13 cellular contexts compared by ENCODE assay signal in the genomic region with DNA sequence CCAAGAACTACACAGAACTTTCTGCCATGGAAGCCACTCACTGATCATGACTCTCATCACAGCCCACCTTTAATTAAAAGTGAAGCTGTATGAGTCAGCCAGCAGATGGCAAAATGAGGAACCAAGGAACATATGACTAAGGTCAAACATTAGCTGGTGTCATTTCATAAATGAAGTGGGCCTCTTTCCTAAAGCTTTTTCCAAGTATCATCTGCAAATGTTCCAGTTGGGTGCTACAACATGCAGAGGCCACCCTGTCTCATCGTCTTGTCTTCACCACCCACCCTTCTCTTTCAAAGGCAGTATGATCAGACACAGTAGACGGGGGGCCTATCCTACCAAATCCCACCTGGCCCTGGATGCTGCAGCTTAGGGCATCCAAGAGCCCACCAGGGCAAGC. TPM values are rescaled to one million over a fixed set of nuclear protein-coding genes. Genes with fewer than 3 reads are reported as not detected.
DNase-seq lines count a peak whose midpoint lies in the region; ATAC-seq and TF ChIP-seq lines count a peak whose summit lies in the region.
"Had no signal": no experiment of that assay in that cellular context is flagged by ENCODE, and none has a peak within 500 bp of the region (broad histone marks: within the 10 kb centered on the region; RNA-seq: fewer than 3 reads in every experiment).

No MANE protein-coding gene starts in this region.

- no peak overlapping the region for H3K4me3 Mint-ChIP-seq in naive thymus-derived CD4-positive, alpha-beta T cell
- H3K4me3 Mint-ChIP-seq: neural progenitor cell had no signal

- H3K4me1 ChIP-seq in Loucy (ENCODE audit: insufficient read depth, low read length, poor library complexity, severe bottlenecking): no peaks in the 10 kb centered on the region
- no peaks in the 10 kb centered on the region for H3K4me1 ChIP-seq in naive thymus-derived CD4-positive, alpha-beta T cell (ENCODE audit: control insufficient read depth in 2 of 2, insufficient read depth in 2 of 2, low read length in 2 of 2)
- H3K4me1 ChIP-seq: neural progenitor cell had no signal

- H3K4me3 ChIP-seq in Loucy (ENCODE audit: low read length, poor library complexity, severe bottlenecking): no peak overlapping the region
- no peak overlapping the region for H3K4me3 ChIP-seq in naive thymus-derived CD4-positive, alpha-beta T cell (ENCODE audit: low read length)
- H3K4me3 ChIP-seq: neural progenitor cell had no signal

- intact Hi-C loops in naive thymus-derived CD4-positive, alpha-beta T cell (cut with micrococcal nuclease): no loop called here

- 0 out of 2 replicates have a peak, but pooled peaks have one; percentile 12 for TF ChIP-seq CTCF in Loucy (conservative IDR thresholded peaks at IDR 0.05; ENCODE audit: low read length)

- no peaks in the 10 kb centered on the region for H3K27me3 Mint-ChIP-seq in naive thymus-derived CD4-positive, alpha-beta T cell

- POLR2A ChIA-PET in naive thymus-derived CD4-positive, alpha-beta T cell (lab: Charles Lee): no interaction called here

- H3K36me3 Mint-ChIP-seq in naive thymus-derived CD4-positive, alpha-beta T cell: peaks cover 0 to 3% (median 0%) of the 10 kb centered on the region in 5 donors

- H3K4me1 Mint-ChIP-seq in naive thymus-derived CD4-positive, alpha-beta T cell: peaks cover 0 to 14% (median 6%) of the 10 kb centered on the region in 7 donors

- TF ChIP-seq POLR2A in erythroblast (IDR thresholded peaks at IDR 0.05; ENCODE audit: low read length): no peak

- H3K27me3 ChIP-seq in Loucy (ENCODE audit: insufficient read depth, low read length, poor library complexity, severe bottlenecking): no peaks in the 10 kb centered on the region
- H3K27me3 ChIP-seq in naive thymus-derived CD4-positive, alpha-beta T cell (ENCODE audit: control insufficient read depth in 2 of 2, insufficient read depth in 2 of 2, low read length in 2 of 2): no peaks in the 10 kb centered on the region
- H3K27me3 ChIP-seq: neural progenitor cell had no signal

- H3K9me2 ChIP-seq in Loucy (replicated peaks; ENCODE audit: low read depth, low read length): no peaks in the 10 kb centered on the region

- CTCF ChIA-PET in naive thymus-derived CD4-positive, alpha-beta T cell (lab: Charles Lee): no interaction called here

- no peak for DNase-seq in activated CD4-positive, CD25-positive, alpha-beta regulatory T cell (lab: John Stamatoyannopoulos, UW)
- no peak for DNase-seq in naive thymus-derived CD4-positive, alpha-beta T cell
- DNase-seq in COLO668 (lab: John Stamatoyannopoulos, UW; ENCODE audit: unreplicated experiment): no peak
- DNase-seq in erythroblast (lab: John Stamatoyannopoulos, UW): no peak
- DNase-seq: hippocampal formation, NCI-H774, WERI-Rb-1 had no signal

- H3K9me3 ChIP-seq in Loucy (ENCODE audit: insufficient read depth, low read depth, low read length): no peaks in the 10 kb centered on the region
- no peaks in the 10 kb centered on the region for H3K9me3 ChIP-seq in naive thymus-derived CD4-positive, alpha-beta T cell (ENCODE audit: control insufficient read depth in 2 of 3, low read length in 3 of 3)

- H2AFZ ChIP-seq in Loucy (ENCODE audit: low read length): no peak overlapping the region
- H2AFZ ChIP-seq: neural progenitor cell had no signal

- peak; percentile 72 to 83 for ATAC-seq in activated CD4-positive, CD25-positive, alpha-beta regulatory T cell treated with anti-CD3 and anti-CD28 coated beads, Interleukin-2, amount 50 U/mL, for 24 hours
- ATAC-seq in HG02610 (IDR thresholded peaks at IDR 0.05; ENCODE audit: unreplicated experiment): peak; percentile 78
- ATAC-seq in naive thymus-derived CD4-positive, alpha-beta T cell: peak; percentile 35
- ATAC-seq in GM21528 (IDR thresholded peaks at IDR 0.05; ENCODE audit: low FRiP score, unreplicated experiment): no peak

- no peaks in the 10 kb centered on the region for H4K20me1 ChIP-seq in Loucy (ENCODE audit: insufficient read depth, low read length, poor library complexity, severe bottlenecking)

- no peaks in the 10 kb centered on the region for H3K36me3 ChIP-seq in Loucy (ENCODE audit: insufficient read depth, low read length)
- peaks cover 0 to 4% (median 0%) of the 10 kb centered on the region in 3 experiments for H3K36me3 ChIP-seq in naive thymus-derived CD4-positive, alpha-beta T cell (ENCODE audit: control insufficient read depth in 2 of 3, insufficient read depth in 3 of 3, low read length in 3 of 3)
- H3K36me3 ChIP-seq: neural progenitor cell, WERI-Rb-1 had no signal

- peaks cover 0 to 5% (median 0%) of the 10 kb centered on the region in 11 donors for H3K9me3 Mint-ChIP-seq in naive thymus-derived CD4-positive, alpha-beta T cell

- H3F3A ChIP-seq in Loucy (ENCODE audit: low read depth): no peaks in the 10 kb centered on the region

- H3K4me2 ChIP-seq in Loucy (ENCODE audit: low read depth, low read length, poor library complexity, severe bottlenecking): no peak overlapping the region
- H3K4me2 ChIP-seq: neural progenitor cell had no signal

- H3K79me2 ChIP-seq in Loucy (ENCODE audit: insufficient read depth, low read length): no peaks in the 10 kb centered on the region

- H3K27ac Mint-ChIP-seq in naive thymus-derived CD4-positive, alpha-beta T cell: no peak overlapping the region
- H3K27ac Mint-ChIP-seq: neural progenitor cell had no signal

- H3K27ac ChIP-seq in naive thymus-derived CD4-positive, alpha-beta T cell (ENCODE audit: low read depth, low read length): no peak overlapping the region
- H3K27ac ChIP-seq: neural progenitor cell, WERI-Rb-1 had no signal

- H3K9ac ChIP-seq in Loucy (ENCODE audit: low read depth, low read length, poor library complexity, severe bottlenecking): no peak overlapping the region
- H3K9ac ChIP-seq: neural progenitor cell had no signal

RNA-seq across cellular contexts. Expression of a gene that starts 9.2 kb away (rescaled TPM):
- total RNA-seq in naive thymus-derived CD4-positive, alpha-beta T cell: 10 to 100 TPM; 22.2 to 68.1 (median 30.2) TPM
- polyA plus RNA-seq in naive thymus-derived CD4-positive, alpha-beta T cell: 10 to 100 TPM; 27.7 to 30.1 TPM

RNA-seq across cellular contexts. Expression of a gene that starts 18.1 kb away (rescaled TPM):
- not detected for total RNA-seq in naive thymus-derived CD4-positive, alpha-beta T cell
- not detected for polyA plus RNA-seq in naive thymus-derived CD4-positive, alpha-beta T cell
- total RNA-seq: HT1080 had no signal

RNA-seq across cellular contexts. Expression of a gene that starts 26.5 kb away (rescaled TPM):
- 100 to 1,000 TPM in 4 of 5 experiments, 10 to 100 TPM in 1; 73.1 to 317 (median 133) TPM for total RNA-seq in naive thymus-derived CD4-positive, alpha-beta T cell
- 10 to 100 TPM; 75.0 to 86.7 TPM for polyA plus RNA-seq in naive thymus-derived CD4-positive, alpha-beta T cell

RNA-seq across cellular contexts. Expression of a gene that starts 55.7 kb away (rescaled TPM):
- total RNA-seq in naive thymus-derived CD4-positive, alpha-beta T cell: not detected
- not detected for polyA plus RNA-seq in naive thymus-derived CD4-positive, alpha-beta T cell
